In genomic region chr17:49762148-49762941, GRCh38 we compare ENCODE assay signal across 10 cellular contexts. TPM values are rescaled to one million over a fixed set of nuclear protein-coding genes. Genes with fewer than 3 reads are reported as not detected.
DNase-seq lines count a peak whose midpoint lies in the region; ATAC-seq, FAIRE-seq and TF ChIP-seq lines count a peak whose summit lies in the region.
"Had no signal": no experiment of that assay in that cellular context is flagged by ENCODE, and none has a peak within 500 bp of the region (broad histone marks: within the 10 kb centered on the region; RNA-seq: fewer than 3 reads in every experiment).

No MANE protein-coding gene starts in this region.

- peaks cover 31% of the 10 kb centered on the region for H3K27me3 Mint-ChIP-seq in osteocyte (ENCODE audit: unreplicated experiment)

- TF ChIP-seq CTCF in DOHH2 (IDR thresholded peaks at IDR 0.05; ENCODE audit: low read depth, low read length, poor library complexity, severe bottlenecking) (no peak), endothelial cell of umbilical vein (IDR thresholded peaks at IDR 0.05; ENCODE audit: extremely low read depth in 1 of 2, insufficient read depth in 1 of 2, low read depth in 1 of 2, low read length in 2 of 2) (no peak), osteocyte (IDR thresholded peaks at IDR 0.05) (no peak)

- no peak for DNase-seq in NT2/D1 (ENCODE audit: low read depth, low spot score)
- DNase-seq in endothelial cell of umbilical vein (ENCODE audit: low read depth, low spot score) = no peak
- no peak for DNase-seq in osteocyte (ENCODE audit: extremely low spot score, unreplicated experiment)
- no peak for DNase-seq in cerebellar nuclear complex (lab: John Stamatoyannopoulos, UW)
- no peak for DNase-seq in activated gamma-delta T cell (lab: John Stamatoyannopoulos, UW)
- DNase-seq: gastrocnemius medialis had no signal

- peaks cover 32% of the 10 kb centered on the region for H3K4me1 ChIP-seq in DOHH2 (ENCODE audit: control insufficient read depth, low read length)
- peaks cover 9% of the 10 kb centered on the region for H3K4me1 ChIP-seq in NT2/D1 (ENCODE audit: insufficient read depth, insufficient read length)
- peaks cover 14% of the 10 kb centered on the region for H3K4me1 ChIP-seq in endothelial cell of umbilical vein (ENCODE audit: control insufficient read depth, extremely low read depth, insufficient read depth, low read length)

- peak overlapping the region; percentile 87 for H3K4me3 Mint-ChIP-seq in osteocyte (ENCODE audit: unreplicated experiment)

- no peak for FAIRE-seq in endothelial cell of umbilical vein (lab: Jason Lieb, UNC)
- FAIRE-seq: TTC549 had no signal

- H3K36me3 ChIP-seq in DOHH2 (ENCODE audit: control insufficient read depth, low read length) = no peaks in the 10 kb centered on the region
- H3K36me3 ChIP-seq in NT2/D1 (ENCODE audit: insufficient read depth, insufficient read length, low read length) = peaks cover 7% of the 10 kb centered on the region
- H3K36me3 ChIP-seq in endothelial cell of umbilical vein (ENCODE audit: control insufficient read depth in 2 of 2, extremely low read depth in 1 of 2, insufficient read depth in 2 of 2, low read length in 2 of 2) = no peaks in the 10 kb centered on the region
- H3K36me3 ChIP-seq: gastrocnemius medialis had no signal

- H3K79me2 ChIP-seq in DOHH2 (ENCODE audit: control insufficient read depth, low read length) (no peaks in the 10 kb centered on the region), endothelial cell of umbilical vein (ENCODE audit: control insufficient read depth, insufficient read depth, low read length) (no peaks in the 10 kb centered on the region)

- H3F3A ChIP-seq in DOHH2 (ENCODE audit: control insufficient read depth, insufficient read depth) = no peaks in the 10 kb centered on the region; the same call in 1 of the 2 replicates

- CTCF ChIA-PET in endothelial cell of umbilical vein (lab: Charles Lee) = interaction anchor here (1.0 to 3.4 kb wide), 5 partner anchors 14 to 195 kb away, joined by 3 to 22 read pairs (median 6); no protein-coding TSS in a partner anchor

- ATAC-seq in GM18907 (IDR thresholded peaks at IDR 0.05; ENCODE audit: unreplicated experiment) = no peak
- ATAC-seq in GM21786 (IDR thresholded peaks at IDR 0.05; ENCODE audit: unreplicated experiment) = no peak
- ATAC-seq: gastrocnemius medialis had no signal

- H3K9me3 ChIP-seq in DOHH2 (ENCODE audit: control insufficient read depth, insufficient read depth, low read length) (0 out of 2 replicates have a peak, but pooled peaks cover 3% of the 10 kb centered on the region), NT2/D1 (ENCODE audit: insufficient read depth, low read length) (no peaks in the 10 kb centered on the region), endothelial cell of umbilical vein (replicated peaks; ENCODE audit: control insufficient read depth, insufficient read depth, low read length) (no peaks in the 10 kb centered on the region)
- H3K9me3 ChIP-seq: gastrocnemius medialis had no signal

- H3K4me2 ChIP-seq in DOHH2 (ENCODE audit: low read length) (peak overlapping the region; percentile 78), endothelial cell of umbilical vein (ENCODE audit: insufficient read depth, low read length) (peak overlapping the region; percentile 87)

- H3K9ac ChIP-seq in NT2/D1 (ENCODE audit: insufficient read length, low read depth) (peak overlapping the region; percentile 77), endothelial cell of umbilical vein (replicated peaks; ENCODE audit: extremely low read depth, insufficient read depth, low read length) (no peak overlapping the region)

- H3K27me3 ChIP-seq in DOHH2 (ENCODE audit: control insufficient read depth, low read length) = peaks cover 28% of the 10 kb centered on the region
- H3K27me3 ChIP-seq in NT2/D1 (ENCODE audit: insufficient read depth, insufficient read length) = peaks cover 4% of the 10 kb centered on the region
- H3K27me3 ChIP-seq in endothelial cell of umbilical vein (ENCODE audit: control insufficient read depth in 2 of 2, insufficient read depth in 2 of 2, low read length in 2 of 2) = peaks cover 14 to 42% of the 10 kb centered on the region in 2 experiments

- H4K20me1 ChIP-seq in DOHH2 (ENCODE audit: control insufficient read depth, insufficient read depth, low read depth, low read length) (no peaks in the 10 kb centered on the region), endothelial cell of umbilical vein (replicated peaks; ENCODE audit: control insufficient read depth, extremely low read depth, insufficient read depth, low read length) (no peaks in the 10 kb centered on the region)

- no peak overlapping the region for H2AFZ ChIP-seq in endothelial cell of umbilical vein (ENCODE audit: low read depth, low read length)

- no peaks in the 10 kb centered on the region for H3K9me1 ChIP-seq in endothelial cell of umbilical vein (replicated peaks; ENCODE audit: control insufficient read depth, extremely low read depth, insufficient read depth, low read length)

- H3K27ac Mint-ChIP-seq in osteocyte (ENCODE audit: unreplicated experiment) = no peak overlapping the region

- TF ChIP-seq POLR2A in endothelial cell of umbilical vein (IDR thresholded peaks at IDR 0.05; ENCODE audit: low read depth, low read length) = no peak

- H3K27ac ChIP-seq in DOHH2 (ENCODE audit: low read depth, low read length) (no peak overlapping the region), endothelial cell of umbilical vein (ENCODE audit: insufficient read depth, low read depth, low read length) (no peak overlapping the region)

- POLR2A ChIA-PET in endothelial cell of umbilical vein (lab: Charles Lee) = interaction anchor here (2.6 to 2.9 kb wide), 2 partner anchors 13 to 54 kb away, joined by 21 to 39 read pairs; partner anchors contain the start of gene SLC35B1

- H3K36me3 Mint-ChIP-seq in osteocyte (ENCODE audit: unreplicated experiment) = no peaks in the 10 kb centered on the region

- no peaks in the 10 kb centered on the region for H3K9me2 ChIP-seq in DOHH2 (replicated peaks; ENCODE audit: control insufficient read depth, low read length)

- intact Hi-C loops in endothelial cell of umbilical vein (cut with micrococcal nuclease) = no loop called here

- H3K4me3 ChIP-seq in DOHH2 (ENCODE audit: low read length) (peak overlapping the region; percentile 76), NT2/D1 (ENCODE audit: insufficient read length, low read depth) (peak overlapping the region; percentile 83), endothelial cell of umbilical vein (replicated peaks in 1 of 3; ENCODE audit: insufficient read depth in 1 of 3, low read depth in 1 of 3, low read length in 3 of 3) (peak overlapping the region in 1 of 3 experiments; percentile 86)

- dilution Hi-C loops in endothelial cell of umbilical vein (cut with MboI; ENCODE audit: extremely low pct_ligation_motif_present, low sequenced_read_pairs) = no loop called here

- peaks cover 9% of the 10 kb centered on the region for H3K4me1 Mint-ChIP-seq in osteocyte (ENCODE audit: unreplicated experiment)

- H3K9me3 Mint-ChIP-seq in osteocyte (ENCODE audit: unreplicated experiment) = no peaks in the 10 kb centered on the region

- TSS peak; percentile 17 for BruUV-seq in endothelial cell of umbilical vein (replicated peaks; lab: Mats Ljungman, UMichigan)

TF ChIP-seq in endothelial cell of umbilical vein, 7 proteins besides CTCF, POLR2A, EP300 and RAD21:
- TF ChIP-seq MYC (IDR thresholded peaks at IDR 0.05; ENCODE audit: low read depth, low read length) (no peak), POLR2AphosphoS5 (IDR thresholded peaks at IDR 0.05; ENCODE audit: insufficient read depth, low read depth, low read length) (no peak), FOS (IDR thresholded peaks at IDR 0.05; ENCODE audit: borderline replicate concordance, insufficient read depth, low read length) (no peak), MAX (IDR thresholded peaks at IDR 0.05; ENCODE audit: insufficient read depth, insufficient read length) (no peak), EZH2 (IDR thresholded peaks at IDR 0.05; ENCODE audit: borderline replicate concordance, low read depth, low read length, severe bottlenecking) (no peak), GATA2 (IDR thresholded peaks at IDR 0.05; ENCODE audit: insufficient read depth, insufficient read length, low read depth, low read length) (no peak), JUN (IDR thresholded peaks at IDR 0.05; ENCODE audit: borderline replicate concordance, insufficient read depth, insufficient read length, low read depth) (no peak)
TF ChIP-seq in endothelial cell of umbilical vein: peak in this region for 0.

RNA-seq across cellular contexts. Expression of gene FAM117A, which starts 1.6 kb away (rescaled TPM):
- total RNA-seq in endothelial cell of umbilical vein = 10.4 and 12.2 TPM in 2 replicates
- 24.1 and 27.2 TPM in 2 replicates for polyA plus RNA-seq in endothelial cell of umbilical vein
- polyA plus RNA-seq in endothelial cell of umbilical vein (2011; cell fraction: cytosol; rRNA removed) = 19.4 and 21.5 TPM in 2 replicates
- polyA plus RNA-seq in endothelial cell of umbilical vein (2011; cell fraction: nucleus; rRNA removed) = 14.2 and 20.0 TPM in 2 replicates
- 4.6 and 6.6 TPM in 2 replicates for polyA plus RNA-seq in endothelial cell of umbilical vein (2012)
- 17.4 and 19.0 TPM in 2 replicates for polyA minus RNA-seq in endothelial cell of umbilical vein
- not detected for polyA minus RNA-seq in endothelial cell of umbilical vein (2011; cell fraction: cytosol; rRNA and poly(A)+ RNA removed)
- 5.7 and 8.5 TPM in 2 replicates for polyA minus RNA-seq in endothelial cell of umbilical vein (2011; cell fraction: nucleus; rRNA and poly(A)+ RNA removed)
- 2.7 TPM in 2 replicates for total RNA-seq in osteocyte

RNA-seq across cellular contexts. Expression of gene KAT7, which starts 26.1 kb away (rescaled TPM):
- 64.9 and 66.2 TPM in 2 replicates for total RNA-seq in endothelial cell of umbilical vein
- polyA plus RNA-seq in endothelial cell of umbilical vein = 35.0 and 44.5 TPM in 2 replicates
- polyA plus RNA-seq in endothelial cell of umbilical vein (2011; cell fraction: cytosol; rRNA removed) = 31.0 and 39.9 TPM in 2 replicates
- 63.1 and 64.3 TPM in 2 replicates for polyA plus RNA-seq in endothelial cell of umbilical vein (2011; cell fraction: nucleus; rRNA removed)
- polyA plus RNA-seq in endothelial cell of umbilical vein (2012) = 30.7 TPM in 2 replicates
- 106 and 112 TPM in 2 replicates for polyA minus RNA-seq in endothelial cell of umbilical vein
- 21.7 TPM for polyA minus RNA-seq in endothelial cell of umbilical vein (2011; cell fraction: cytosol; rRNA and poly(A)+ RNA removed)
- 104 and 144 TPM in 2 replicates for polyA minus RNA-seq in endothelial cell of umbilical vein (2011; cell fraction: nucleus; rRNA and poly(A)+ RNA removed)
- total RNA-seq in osteocyte = 50.5 and 58.0 TPM in 2 replicates

RNA-seq across cellular contexts. Expression of gene SLC35B1, which starts 54.6 kb away (rescaled TPM):
- total RNA-seq in endothelial cell of umbilical vein (87.0 and 96.7 TPM in 2 replicates), osteocyte (60.0 and 62.0 TPM in 2 replicates)
- polyA plus RNA-seq in endothelial cell of umbilical vein = 138 and 142 TPM in 2 replicates
- 119 and 127 TPM in 2 replicates for polyA plus RNA-seq in endothelial cell of umbilical vein (2011; cell fraction: cytosol; rRNA removed)
- 122 and 125 TPM in 2 replicates for polyA plus RNA-seq in endothelial cell of umbilical vein (2011; cell fraction: nucleus; rRNA removed)
- 79.0 and 87.8 TPM in 2 replicates for polyA plus RNA-seq in endothelial cell of umbilical vein (2012)
- polyA minus RNA-seq in endothelial cell of umbilical vein = 152 and 154 TPM in 2 replicates
- 36.4 TPM for polyA minus RNA-seq in endothelial cell of umbilical vein (2011; cell fraction: cytosol; rRNA and poly(A)+ RNA removed)
- 57.4 and 88.7 TPM in 2 replicates for polyA minus RNA-seq in endothelial cell of umbilical vein (2011; cell fraction: nucleus; rRNA and poly(A)+ RNA removed)
